19 cellular contexts compared by ENCODE assay signal in genomic region chr9:131259916-131260597, GRCh38. TPM values are rescaled to one million over a fixed set of nuclear protein-coding genes. Genes with fewer than 3 reads are reported as not detected.
A peak's percentile ranks its signal among the peaks of the same experiment; 100 is the strongest.
DNase-seq lines count a peak whose midpoint lies in the region; ATAC-seq and FAIRE-seq lines count a peak whose summit lies in the region.
"Had no signal": no experiment of that assay in that cellular context is flagged by ENCODE, and none has a peak within 500 bp of the region (broad histone marks: within the 10 kb centered on the region; RNA-seq: fewer than 3 reads in every experiment).

No MANE protein-coding gene starts in this region.

- peaks cover 76% of the 10 kb centered on the region for H3K36me3 Mint-ChIP-seq in activated T-cell treated with anti-CD3 and anti-CD28 coated beads, Interleukin-2, amount 50 U/mL, for 24 hours (ENCODE audit: low read depth)
- peaks cover 0 to 69% (median 6%) of the 10 kb centered on the region in 3 donors for H3K36me3 Mint-ChIP-seq in CD8-positive, alpha-beta memory T cell
- peaks cover 39% of the 10 kb centered on the region for H3K36me3 Mint-ChIP-seq in activated naive CD8-positive, alpha-beta T cell treated with anti-CD3 and anti-CD28 coated beads, Interleukin-2, amount 10 ng/mL, durations not matched to agents 7 days and 5 days
- peaks cover 7% of the 10 kb centered on the region for H3K36me3 Mint-ChIP-seq in natural killer cell treated with Interleukin-12 subunit alpha and Interleukin-12 subunit beta and Interleukin-15 and Interleukin-18, amount 100 ng/mL, for 72 hours

- H3K4me1 ChIP-seq in CD8-positive, alpha-beta memory T cell (ENCODE audit: insufficient read depth, low read length) = peaks cover 79% of the 10 kb centered on the region
- no peaks in the 10 kb centered on the region for H3K4me1 ChIP-seq in small intestine (ENCODE audit: control insufficient read depth in 2 of 2, insufficient read depth in 1 of 2, low read depth in 1 of 2, low read length in 1 of 2)

- CTCF ChIA-PET in CD8-positive, alpha-beta memory T cell (lab: Charles Lee) = interaction anchor here (15.5 kb wide), 1 partner anchor 9 kb away, joined by 248 read pairs; the partner anchor contains the start of gene FAM78A

- H3K27ac Mint-ChIP-seq in activated T-cell treated with anti-CD3 and anti-CD28 coated beads, Interleukin-2, amount 50 U/mL, for 24 hours = peak overlapping the region; percentile 79
- H3K27ac Mint-ChIP-seq in CD8-positive, alpha-beta memory T cell = peak overlapping the region in 7 of 8 donors; percentile 12 to 84 (median 70)
- peak overlapping the region; percentile 43 for H3K27ac Mint-ChIP-seq in activated naive CD8-positive, alpha-beta T cell treated with anti-CD3 and anti-CD28 coated beads, Interleukin-2, amount 10 ng/mL, durations not matched to agents 7 days and 5 days
- peak overlapping the region; percentile 57 to 69 for H3K27ac Mint-ChIP-seq in natural killer cell treated with Interleukin-12 subunit alpha and Interleukin-12 subunit beta and Interleukin-15 and Interleukin-18, amount 100 ng/mL, for 72 hours

- POLR2A ChIA-PET in CD8-positive, alpha-beta memory T cell (lab: Charles Lee) = interaction anchor here (0.5 to 11.7 kb wide), 2 partner anchors 11 to 1094 kb away, joined by 4 to 300 read pairs; partner anchors contain the start of genes FAM78A and SETX
- POLR2A ChIA-PET in activated naive CD8-positive, alpha-beta T cell treated with anti-CD3 and anti-CD28 coated beads, Interleukin-2, amount 10 ng/mL, durations not matched to agents 7 days and 5 days (lab: Charles Lee) = interaction anchor here (14.6 kb wide), 1 partner anchor 10 kb away, joined by 594 read pairs; the partner anchor contains the start of gene FAM78A

- H3K4me3 Mint-ChIP-seq in activated T-cell treated with anti-CD3 and anti-CD28 coated beads, Interleukin-2, amount 50 U/mL, for 24 hours = no peak overlapping the region
- peak overlapping the region in 1 of 7 donors; percentile 12 for H3K4me3 Mint-ChIP-seq in CD8-positive, alpha-beta memory T cell
- no peak overlapping the region for H3K4me3 Mint-ChIP-seq in activated naive CD8-positive, alpha-beta T cell treated with anti-CD3 and anti-CD28 coated beads, Interleukin-2, amount 10 ng/mL, durations not matched to agents 7 days and 5 days
- H3K4me3 Mint-ChIP-seq in natural killer cell treated with Interleukin-12 subunit alpha and Interleukin-12 subunit beta and Interleukin-15 and Interleukin-18, amount 100 ng/mL, for 72 hours = no peak overlapping the region
- H3K4me3 Mint-ChIP-seq: brain had no signal

- no peak for ATAC-seq in activated naive CD8-positive, alpha-beta T cell treated with anti-CD3 and anti-CD28 coated beads, Interleukin-2, amount 10 ng/mL, durations not matched to agents 7 days and 5 days (ENCODE audit: low read depth)
- ATAC-seq in natural killer cell treated with Interleukin-12 subunit alpha and Interleukin-12 subunit beta and Interleukin-15 and Interleukin-18, amount 100 ng/mL, for 72 hours = no peak
- ATAC-seq: gastroesophageal sphincter, sciatic nerve had no signal

- H3K9me3 Mint-ChIP-seq in activated T-cell treated with anti-CD3 and anti-CD28 coated beads, Interleukin-2, amount 50 U/mL, for 24 hours = no peaks in the 10 kb centered on the region
- H3K9me3 Mint-ChIP-seq in CD8-positive, alpha-beta memory T cell = no peaks in the 10 kb centered on the region
- no peaks in the 10 kb centered on the region for H3K9me3 Mint-ChIP-seq in activated naive CD8-positive, alpha-beta T cell treated with anti-CD3 and anti-CD28 coated beads, Interleukin-2, amount 10 ng/mL, durations not matched to agents 7 days and 5 days
- no peaks in the 10 kb centered on the region for H3K9me3 Mint-ChIP-seq in natural killer cell treated with Interleukin-12 subunit alpha and Interleukin-12 subunit beta and Interleukin-15 and Interleukin-18, amount 100 ng/mL, for 72 hours

- FAIRE-seq in frontal cortex (lab: Jason Lieb, UNC) = no peak
- no peak for FAIRE-seq in small intestine (lab: Jason Lieb, UNC)

- no peak overlapping the region for H3K27ac ChIP-seq in CD8-positive, alpha-beta memory T cell (ENCODE audit: low read depth, low read length)
- no peak overlapping the region for H3K27ac ChIP-seq in small intestine (ENCODE audit: low read depth in 1 of 2, low read length in 1 of 2)
- H3K27ac ChIP-seq: gastroesophageal sphincter, KMS-11, VCaP had no signal

- peaks cover 69% of the 10 kb centered on the region for H3K4me1 Mint-ChIP-seq in activated T-cell treated with anti-CD3 and anti-CD28 coated beads, Interleukin-2, amount 50 U/mL, for 24 hours (ENCODE audit: low read depth)
- peaks cover 50 to 74% (median 63%) of the 10 kb centered on the region in 3 donors for H3K4me1 Mint-ChIP-seq in CD8-positive, alpha-beta memory T cell
- H3K4me1 Mint-ChIP-seq in activated naive CD8-positive, alpha-beta T cell treated with anti-CD3 and anti-CD28 coated beads, Interleukin-2, amount 10 ng/mL, durations not matched to agents 7 days and 5 days = peaks cover 51% of the 10 kb centered on the region
- H3K4me1 Mint-ChIP-seq in natural killer cell treated with Interleukin-12 subunit alpha and Interleukin-12 subunit beta and Interleukin-15 and Interleukin-18, amount 100 ng/mL, for 72 hours (ENCODE audit: low read depth in 2 of 2) = peaks cover 38 to 51% of the 10 kb centered on the region in 2 donors

- in situ Hi-C loops in KBM-7 (cut with MboI; ENCODE audit: low pct_unique_long_range_greater_than_20kb, low sequenced_read_pairs) = no loop called here

- DNase-seq in activated T-cell treated with anti-CD3 and anti-CD28 coated beads, Interleukin-2, amount 50 U/mL, for 24 hours = no peak
- DNase-seq in activated T-cell treated with anti-CD3 and anti-CD28 coated beads for 4 hours (no peak), KBM-7 (no peak), frontal cortex (ENCODE audit: low spot score in 2 of 2) (no peak), small intestine (no peak)
- DNase-seq in CD8-positive, alpha-beta memory T cell = no peak
- no peak for DNase-seq in activated naive CD8-positive, alpha-beta T cell treated with anti-CD3 and anti-CD28 coated beads, Interleukin-2, amount 10 ng/mL, durations not matched to agents 7 days and 5 days
- peak; percentile 31 for DNase-seq in natural killer cell treated with Interleukin-12 subunit alpha and Interleukin-12 subunit beta and Interleukin-15 and Interleukin-18, amount 100 ng/mL, for 72 hours (ENCODE audit: low spot score)
- DNase-seq: activated gamma-delta T cell, cortex of kidney, erythroblast, NCI-H1092, NCI-H2081 treated with DMSO at 0.1 percent for 48 hours, NCI-H510A had no signal

- H3K9me3 ChIP-seq in CD8-positive, alpha-beta memory T cell (ENCODE audit: low read length) = no peaks in the 10 kb centered on the region
- no peaks in the 10 kb centered on the region for H3K9me3 ChIP-seq in small intestine (ENCODE audit: control insufficient read depth, low read depth)
- H3K9me3 ChIP-seq: gastroesophageal sphincter had no signal

- H3K4me3 ChIP-seq in CD8-positive, alpha-beta memory T cell (ENCODE audit: low read length) = no peak overlapping the region
- H3K4me3 ChIP-seq in small intestine (ENCODE audit: low read depth in 1 of 2, low read length in 2 of 2) = no peak overlapping the region
- H3K4me3 ChIP-seq: gastroesophageal sphincter had no signal

- no peaks in the 10 kb centered on the region for H3K27me3 Mint-ChIP-seq in activated T-cell treated with anti-CD3 and anti-CD28 coated beads, Interleukin-2, amount 50 U/mL, for 24 hours
- H3K27me3 Mint-ChIP-seq in CD8-positive, alpha-beta memory T cell = no peaks in the 10 kb centered on the region
- no peaks in the 10 kb centered on the region for H3K27me3 Mint-ChIP-seq in activated naive CD8-positive, alpha-beta T cell treated with anti-CD3 and anti-CD28 coated beads, Interleukin-2, amount 10 ng/mL, durations not matched to agents 7 days and 5 days
- no peaks in the 10 kb centered on the region for H3K27me3 Mint-ChIP-seq in natural killer cell treated with Interleukin-12 subunit alpha and Interleukin-12 subunit beta and Interleukin-15 and Interleukin-18, amount 100 ng/mL, for 72 hours

- H3K36me3 ChIP-seq in CD8-positive, alpha-beta memory T cell (ENCODE audit: insufficient read depth, low read length) = peaks cover 48% of the 10 kb centered on the region
- H3K36me3 ChIP-seq in small intestine (ENCODE audit: control insufficient read depth in 2 of 2, insufficient read depth in 2 of 2, low read length in 2 of 2) = no peaks in the 10 kb centered on the region

- WGBS in small intestine, 3 donors = 74 to 84% (median 80%) methylated on average over 19 to 20 of the region's 20 CpGs

- H3K27me3 ChIP-seq in CD8-positive, alpha-beta memory T cell (ENCODE audit: insufficient read depth, low read length, poor library complexity, severe bottlenecking) = no peaks in the 10 kb centered on the region
- no peaks in the 10 kb centered on the region for H3K27me3 ChIP-seq in small intestine (ENCODE audit: control insufficient read depth in 2 of 2, insufficient read depth in 2 of 2, low read length in 2 of 2)
- H3K27me3 ChIP-seq: gastroesophageal sphincter had no signal

RNA-seq across cellular contexts. Expression of gene FAM78A, which starts 16.3 kb away (rescaled TPM):
- total RNA-seq in CD8-positive, alpha-beta memory T cell = 10 to 100 TPM; 43.6 to 44.4 TPM
- 27.6 TPM for polyA plus RNA-seq in CD8-positive, alpha-beta memory T cell
- total RNA-seq in activated naive CD8-positive, alpha-beta T cell treated with anti-CD3 and anti-CD28 coated beads, Interleukin-2, amount 10 ng/mL, durations not matched to agents 7 days and 5 days = 100 to 1,000 TPM; 102 to 104 TPM
- 10 to 100 TPM; 46.2 to 53.3 TPM for total RNA-seq in natural killer cell treated with Interleukin-12 subunit alpha and Interleukin-12 subunit beta and Interleukin-15 and Interleukin-18, amount 100 ng/mL, for 72 hours
- 0.82 TPM for total RNA-seq in frontal cortex
- 1 to 10 TPM in 2 of 3 donors, under 1 TPM in 1; 0.89 to 3.2 (median 1.9) TPM for polyA plus RNA-seq in small intestine

RNA-seq across cellular contexts. Expression of gene PLPP7, which starts 29.5 kb away (rescaled TPM):
- not detected for total RNA-seq in CD8-positive, alpha-beta memory T cell
- not detected for polyA plus RNA-seq in CD8-positive, alpha-beta memory T cell
- total RNA-seq in activated naive CD8-positive, alpha-beta T cell treated with anti-CD3 and anti-CD28 coated beads, Interleukin-2, amount 10 ng/mL, durations not matched to agents 7 days and 5 days = under 1 TPM; 0.42 to 0.65 TPM
- under 1 TPM in 1 of 2 donors, not detected in 1; 0.74 TPM for total RNA-seq in natural killer cell treated with Interleukin-12 subunit alpha and Interleukin-12 subunit beta and Interleukin-15 and Interleukin-18, amount 100 ng/mL, for 72 hours
- total RNA-seq in frontal cortex = 6.1 TPM
- 1 to 10 TPM in 1 of 3 donors, under 1 TPM in 1, not detected in 1; 0.54 to 1.9 TPM for polyA plus RNA-seq in small intestine

Comparison
In these comparisons a context has a peak if more than half of its experiments do, and no peak if none do; other contexts are left out.
1. RNA of gene FAM78A, which starts 16.3 kb away (total RNA-seq): 102 to 104 TPM in activated naive CD8-positive, alpha-beta T cell treated with anti-CD3 and anti-CD28 coated beads, Interleukin-2, amount 10 ng/mL, durations not matched to agents 7 days and 5 days, 46.2 to 53.3 TPM in natural killer cell treated with Interleukin-12 subunit alpha and Interleukin-12 subunit beta and Interleukin-15 and Interleukin-18, amount 100 ng/mL, for 72 hours and 43.6 to 44.4 TPM in CD8-positive, alpha-beta memory T cell; 0.82 TPM in frontal cortex (single experiment); every median in the first group is over 10 times any median in the second.
2. Peak in every context shown above with its lines, with median percentiles within 50 percentile points of each other: H3K27ac Mint-ChIP-seq.